Comparison of ENCODE assay signal across 10 cellular contexts in genomic region chr5:177519463-177520235, GRCh38. TPM values are rescaled to one million over a fixed set of nuclear protein-coding genes. Genes with fewer than 3 reads are reported as not detected.
DNase-seq lines count a peak whose midpoint lies in the region; ATAC-seq and TF ChIP-seq lines count a peak whose summit lies in the region.
"Had no signal": no experiment of that assay in that cellular context is flagged by ENCODE, and none has a peak within 500 bp of the region (broad histone marks: within the 10 kb centered on the region; RNA-seq: fewer than 3 reads in every experiment).

No MANE protein-coding gene starts in this region.

- peaks cover 51% of the 10 kb centered on the region for H3K4me1 Mint-ChIP-seq in activated naive CD4-positive, alpha-beta T cell treated with anti-CD3 and anti-CD28 coated beads, Interleukin-2, amount 50 U/mL, for 24 hours
- H3K4me1 Mint-ChIP-seq in endothelial cell (ENCODE audit: unreplicated experiment) = peaks cover 18% of the 10 kb centered on the region
- peaks cover 51% of the 10 kb centered on the region for H3K4me1 Mint-ChIP-seq in stimulated activated memory B cell treated with anti-CD40 and anti-IgM and Interleukin-4, amounts not matched to agents 10 μg/mL and 1 μg/mL and 100 μg/mL, for 72 hours

- no peaks in the 10 kb centered on the region for H3F3A ChIP-seq in PC-3 (ENCODE audit: low read length, unreplicated experiment)

- TF ChIP-seq CTCF in PC-3 (conservative IDR thresholded peaks at IDR 0.05; ENCODE audit: low read depth, low read length) (no peak), endothelial cell (IDR thresholded peaks at IDR 0.05; ENCODE audit: unreplicated experiment) (no peak)

- H3K9me3 Mint-ChIP-seq in activated naive CD4-positive, alpha-beta T cell treated with anti-CD3 and anti-CD28 coated beads, Interleukin-2, amount 50 U/mL, for 24 hours = no peaks in the 10 kb centered on the region
- H3K9me3 Mint-ChIP-seq in endothelial cell (ENCODE audit: unreplicated experiment) = no peaks in the 10 kb centered on the region
- no peaks in the 10 kb centered on the region for H3K9me3 Mint-ChIP-seq in stimulated activated memory B cell treated with anti-CD40 and anti-IgM and Interleukin-4, amounts not matched to agents 10 μg/mL and 1 μg/mL and 100 μg/mL, for 72 hours
- H3K9me3 Mint-ChIP-seq: activated T-helper 2 cell treated with anti-CD3 and anti-CD28 coated beads, Interferon-gamma antibody, Interleukin-2, Interleukin-4, amounts not matched to agents 10 μg/mL and 5 μg/mL and 100 μg/mL, durations not matched to agents 14 hours and 24 hours and 36 hours had no signal

- peaks cover 27% of the 10 kb centered on the region for H3K36me3 ChIP-seq in PC-3 (ENCODE audit: low read depth, low read length)

- ATAC-seq in PC-3 (no peak), GM19328 (IDR thresholded peaks at IDR 0.05; ENCODE audit: unreplicated experiment) (no peak), GM21723 (IDR thresholded peaks at IDR 0.05; ENCODE audit: unreplicated experiment) (no peak)
- ATAC-seq in stimulated activated memory B cell treated with anti-CD40 and anti-IgM and Interleukin-4, amounts not matched to agents 10 μg/mL and 1 μg/mL and 100 μg/mL, for 72 hours = no peak

- H3K79me2 ChIP-seq in PC-3 (ENCODE audit: low read length) = peaks cover 36% of the 10 kb centered on the region

- BruUV-seq in PC-3 (replicated peaks; lab: Mats Ljungman, UMichigan) = no TSS peak

- CTCF ChIA-PET in PC-3 (lab: Charles Lee) = no interaction called here

- no peak overlapping the region for H3K27ac ChIP-seq in PC-3 (ENCODE audit: low read length)
- H3K27ac ChIP-seq: vagina had no signal

- peak overlapping the region; percentile 33 for H3K4me3 Mint-ChIP-seq in activated naive CD4-positive, alpha-beta T cell treated with anti-CD3 and anti-CD28 coated beads, Interleukin-2, amount 50 U/mL, for 24 hours
- no peak overlapping the region for H3K4me3 Mint-ChIP-seq in endothelial cell (ENCODE audit: unreplicated experiment)
- H3K4me3 Mint-ChIP-seq in stimulated activated memory B cell treated with anti-CD40 and anti-IgM and Interleukin-4, amounts not matched to agents 10 μg/mL and 1 μg/mL and 100 μg/mL, for 72 hours = no peak overlapping the region

- H3K4me2 ChIP-seq in PC-3 (ENCODE audit: low read length) = peak overlapping the region; percentile 72; the same call in 1 of the 2 replicates

- peaks cover 22% of the 10 kb centered on the region for H3K4me1 ChIP-seq in PC-3 (ENCODE audit: insufficient read depth, low read length)

- H3K9ac ChIP-seq in PC-3 (ENCODE audit: low read length) = no peak overlapping the region

- H3K27me3 ChIP-seq in PC-3 (ENCODE audit: low read length) = no peaks in the 10 kb centered on the region
- H3K27me3 ChIP-seq: vagina had no signal

- no peaks in the 10 kb centered on the region for H4K20me1 ChIP-seq in PC-3 (ENCODE audit: low read length)

- peak overlapping the region; percentile 55; the same call in 1 of the 2 replicates for H3K4me3 ChIP-seq in PC-3 (ENCODE audit: low read length)
- H3K4me3 ChIP-seq: vagina had no signal

- no peaks in the 10 kb centered on the region for H3K9me3 ChIP-seq in PC-3 (ENCODE audit: low read length)
- H3K9me3 ChIP-seq: vagina had no signal

- H3K27ac Mint-ChIP-seq in activated naive CD4-positive, alpha-beta T cell treated with anti-CD3 and anti-CD28 coated beads, Interleukin-2, amount 50 U/mL, for 24 hours = peak overlapping the region; percentile 83
- H3K27ac Mint-ChIP-seq in endothelial cell (ENCODE audit: unreplicated experiment) = peak overlapping the region; percentile 31
- H3K27ac Mint-ChIP-seq in stimulated activated memory B cell treated with anti-CD40 and anti-IgM and Interleukin-4, amounts not matched to agents 10 μg/mL and 1 μg/mL and 100 μg/mL, for 72 hours = peak overlapping the region; percentile 82

- intact Hi-C loops in PC-3 (cut with micrococcal nuclease) = loop anchor here (5.0 kb wide), 1 partner anchor 33 kb away; the partner anchor contains the start of gene FAM193B

- POLR2A ChIA-PET in PC-3 (lab: Charles Lee; ENCODE audit: unreplicated experiment) = no interaction called here

- no peaks in the 10 kb centered on the region for H3K27me3 Mint-ChIP-seq in activated naive CD4-positive, alpha-beta T cell treated with anti-CD3 and anti-CD28 coated beads, Interleukin-2, amount 50 U/mL, for 24 hours
- peaks cover 10% of the 10 kb centered on the region for H3K27me3 Mint-ChIP-seq in endothelial cell (ENCODE audit: unreplicated experiment)
- H3K27me3 Mint-ChIP-seq in stimulated activated memory B cell treated with anti-CD40 and anti-IgM and Interleukin-4, amounts not matched to agents 10 μg/mL and 1 μg/mL and 100 μg/mL, for 72 hours = no peaks in the 10 kb centered on the region

- H2AFZ ChIP-seq in PC-3 (ENCODE audit: low read length) = no peak overlapping the region

- no peaks in the 10 kb centered on the region for H3K9me2 ChIP-seq in PC-3 (replicated peaks; ENCODE audit: low read length)

- DNase-seq in activated naive CD4-positive, alpha-beta T cell treated with Interleukin-2 at 50 U/mL for 16 hours = no peak
- no peak for DNase-seq in PC-3
- DNase-seq in endothelial cell (ENCODE audit: low spot score) = no peak
- DNase-seq in NCI-H524 treated with DMSO at 0.1 percent for 48 hours (lab: John Stamatoyannopoulos, UW) = no peak

- H3K36me3 Mint-ChIP-seq in activated naive CD4-positive, alpha-beta T cell treated with anti-CD3 and anti-CD28 coated beads, Interleukin-2, amount 50 U/mL, for 24 hours = peaks cover 9% of the 10 kb centered on the region
- peaks cover 39% of the 10 kb centered on the region for H3K36me3 Mint-ChIP-seq in endothelial cell (ENCODE audit: low read depth, unreplicated experiment)
- H3K36me3 Mint-ChIP-seq in stimulated activated memory B cell treated with anti-CD40 and anti-IgM and Interleukin-4, amounts not matched to agents 10 μg/mL and 1 μg/mL and 100 μg/mL, for 72 hours = peaks cover 27% of the 10 kb centered on the region

RNA-seq across cellular contexts. Expression of gene DDX41, which starts 2.9 kb away (rescaled TPM):
- total RNA-seq in PC-3 (2014; rRNA removed) = 260 and 318 TPM in 2 replicates
- 125 TPM for total RNA-seq in endothelial cell (ENCODE audit: unreplicated experiment)

RNA-seq across cellular contexts. Expression of gene DOK3, which starts 10.0 kb away (rescaled TPM):
- total RNA-seq in PC-3 (2014; rRNA removed) (6.2 and 11.7 TPM in 2 replicates), endothelial cell (ENCODE audit: unreplicated experiment) (51.4 TPM)

RNA-seq across cellular contexts. Expression of gene PDLIM7, which starts 22.2 kb away (rescaled TPM):
- total RNA-seq in PC-3 (2014; rRNA removed) = 159 and 195 TPM in 2 replicates
- 238 TPM for total RNA-seq in endothelial cell (ENCODE audit: unreplicated experiment)

RNA-seq across cellular contexts. Expression of gene FAM193B, which starts 34.7 kb away (rescaled TPM):
- total RNA-seq in PC-3 (2014; rRNA removed) (33.9 and 41.1 TPM in 2 replicates), endothelial cell (ENCODE audit: unreplicated experiment) (97.6 TPM)

RNA-seq across cellular contexts. Expression of gene DBN1, which starts 46.2 kb away (rescaled TPM):
- total RNA-seq in PC-3 (2014; rRNA removed) (127 and 207 TPM in 2 replicates), endothelial cell (ENCODE audit: unreplicated experiment) (315 TPM)

Comparison
In these comparisons a context has a peak if more than half of its experiments do, and no peak if none do; other contexts are left out.
1. H3K27ac Mint-ChIP-seq: peak in every context shown above with its lines; median percentile 83 in activated naive CD4-positive, alpha-beta T cell treated with anti-CD3 and anti-CD28 coated beads, Interleukin-2, amount 50 U/mL, for 24 hours; 82 in stimulated activated memory B cell treated with anti-CD40 and anti-IgM and Interleukin-4, amounts not matched to agents 10 μg/mL and 1 μg/mL and 100 μg/mL, for 72 hours; 31 in endothelial cell.